Comparison of ENCODE assay signal across 9 cellular contexts in genomic region chr17:43940630-43941029, GRCh38. TPM values are rescaled to one million over a fixed set of nuclear protein-coding genes. Genes with fewer than 3 reads are reported as not detected.
DNase-seq lines count a peak whose midpoint lies in the region; ATAC-seq and TF ChIP-seq lines count a peak whose summit lies in the region.
"Had no signal": no experiment of that assay in that cellular context is flagged by ENCODE, and none has a peak within 500 bp of the region (broad histone marks: within the 10 kb centered on the region; RNA-seq: fewer than 3 reads in every experiment).

No MANE protein-coding gene starts in this region.

- no peaks in the 10 kb centered on the region for H3K27me3 ChIP-seq in testis

- TF ChIP-seq CTCF in GM10248 (IDR thresholded peaks at IDR 0.05; ENCODE audit: control extremely low read depth, extremely low read depth, low read depth, missing control alignments) (peak; percentile 28), epithelial cell of proximal tubule (conservative IDR thresholded peaks at IDR 0.05; ENCODE audit: low read depth, low read length) (peak; percentile 67), testis (IDR thresholded peaks at IDR 0.05) (peak in 2 of 3 experiments; percentile 29 to 36)

- no peaks in the 10 kb centered on the region for H3K9me3 ChIP-seq in testis

- POLR2A ChIA-PET in GM10248 (lab: Yijun Ruan, JAX), result no interaction called here

- no peak for ATAC-seq in left lobe of liver
- ATAC-seq: stimulated activated naive CD8-positive, alpha-beta T cell treated with anti-CD3 and anti-CD28 coated beads, Interleukin-15, amount 100 ng/mL, for 72 hours had no signal

- TF ChIP-seq POLR2A in testis (IDR thresholded peaks at IDR 0.05), result no peak

- H3K36me3 ChIP-seq in testis (ENCODE audit: low read depth, missing control alignments), result no peaks in the 10 kb centered on the region

- intact Hi-C loops in testis (cut with DNase I; ENCODE audit: low total_unique reads), result no loop called here

- H3K4me3 ChIP-seq in epithelial cell of proximal tubule (ENCODE audit: low read depth, low read length) (no peak overlapping the region), testis (no peak overlapping the region)

- H3K27ac ChIP-seq in testis, result no peak overlapping the region

- CTCF ChIA-PET in GM10248 (lab: Yijun Ruan, JAX), result interaction anchor here (1.1 to 4.0 kb wide), 4 partner anchors 15 to 228 kb away, joined by 3 to 36 read pairs (median 4); no protein-coding TSS in a partner anchor

- 60 to 69% methylated on average over 4 to 7 of the region's 7 CpGs for WGBS in testis, 2 donors

- DNase-seq in AG08395 (ENCODE audit: low spot score), result peak; percentile 33
- DNase-seq in GM10248 (ENCODE audit: extremely low spot score), result no peak
- DNase-seq in OCI-M1 (lab: John Stamatoyannopoulos, UW), result peak; percentile 58
- DNase-seq in epithelial cell of proximal tubule (ENCODE audit: low read depth), result no peak
- peak; percentile 36 for DNase-seq in testis
- no peak for DNase-seq in left lobe of liver (ENCODE audit: low spot score)
- no peak for DNase-seq in NCI-H226
- no peak for DNase-seq in activated CD4-positive, alpha-beta T cell treated with anti-CD3 and anti-CD28 coated beads for 1 hour

- H3K4me1 ChIP-seq in testis, result peaks cover 4% of the 10 kb centered on the region

RNA-seq across cellular contexts. Expression of gene PPY, which starts 1.6 kb away (rescaled TPM):
- total RNA-seq in epithelial cell of proximal tubule (not detected in 2 replicates), testis (not detected), left lobe of liver (not detected)
- 0.99 TPM for polyA plus RNA-seq in testis (ENCODE audit: insufficient read depth, low read depth, low replicate concordance)

RNA-seq across cellular contexts. Expression of gene PYY, which starts 13.1 kb away (rescaled TPM):
- not detected in 2 replicates for total RNA-seq in epithelial cell of proximal tubule
- under 1 TPM in 1 of 2 donors, not detected in 1; 0.37 TPM for total RNA-seq in testis
- polyA plus RNA-seq in testis (ENCODE audit: insufficient read depth, low read depth, low replicate concordance), result 1.5 TPM
- total RNA-seq in left lobe of liver, result not detected

RNA-seq across cellular contexts. Expression of gene MPP2, which starts 33.3 kb away (rescaled TPM):
- 2.5 and 14.1 TPM in 2 replicates for total RNA-seq in epithelial cell of proximal tubule
- 10 to 100 TPM; 25.1 to 25.8 TPM for total RNA-seq in testis
- 31.4 TPM for polyA plus RNA-seq in testis (ENCODE audit: insufficient read depth, low read depth, low replicate concordance)
- 0.10 TPM for total RNA-seq in left lobe of liver

Comparison
In these comparisons a context has a peak if more than half of its experiments do, and no peak if none do; other contexts are left out.
1. DNase-seq: peak in AG08395 (single experiment), OCI-M1 (single experiment) and testis (single experiment); none in GM10248 (single experiment), epithelial cell of proximal tubule (single experiment), left lobe of liver (single experiment), NCI-H226 (single experiment) and activated CD4-positive, alpha-beta T cell treated with anti-CD3 and anti-CD28 coated beads for 1 hour (single experiment).
2. Peak in every context shown above with its lines, with median percentiles within 50 percentile points of each other: CTCF ChIP-seq.